ENCODE assay signal across 8 cellular contexts in genomic region chr10:124917168-124917938, GRCh38. TPM values are rescaled to one million over a fixed set of nuclear protein-coding genes. Genes with fewer than 3 reads are reported as not detected.
A peak's percentile ranks its signal among the peaks of the same experiment; 100 is the strongest.
DNase-seq lines count a peak whose midpoint lies in the region; ATAC-seq, FAIRE-seq and TF ChIP-seq lines count a peak whose summit lies in the region.

No MANE protein-coding gene starts in this region.

- H3K36me3 ChIP-seq in adipocyte (ENCODE audit: control insufficient read depth, insufficient read depth, low read length, severe bottlenecking) (no peaks in the 10 kb centered on the region), right atrium auricular region (no peaks in the 10 kb centered on the region), prostate gland (no peaks in the 10 kb centered on the region)

- TF ChIP-seq CTCF in right atrium auricular region (IDR thresholded peaks at IDR 0.05): no peak
- TF ChIP-seq CTCF in prostate gland (IDR thresholded peaks at IDR 0.05): no peak
- no peak for TF ChIP-seq CTCF in D721Med (IDR thresholded peaks at IDR 0.05; ENCODE audit: insufficient read depth, missing control alignments)

- peak; percentile 9 for ATAC-seq in GM18517 (IDR thresholded peaks at IDR 0.05; ENCODE audit: unreplicated experiment)
- ATAC-seq in HG03108 (IDR thresholded peaks at IDR 0.05; ENCODE audit: unreplicated experiment): peak; percentile 27

- H3K9me3 ChIP-seq in adipocyte (ENCODE audit: control insufficient read depth, low read length) (no peaks in the 10 kb centered on the region), right atrium auricular region (no peaks in the 10 kb centered on the region), prostate gland (no peaks in the 10 kb centered on the region)

- H3K4me1 ChIP-seq in adipocyte (ENCODE audit: control insufficient read depth, insufficient read depth, low read length) (peaks cover 46% of the 10 kb centered on the region), right atrium auricular region (peaks cover 0 to 42% of the 10 kb centered on the region in 2 donors), prostate gland (replicated peaks) (peaks cover 6% of the 10 kb centered on the region)

- peak; percentile 26 for TF ChIP-seq POLR2A in prostate gland (IDR thresholded peaks at IDR 0.05)

- under 1% methylated on average over 60 of the region's 81 CpGs for WGBS in prostate gland

- peak; percentile 31 for DNase-seq in AG08395 (ENCODE audit: low spot score)
- DNase-seq in RPMI7951 (ENCODE audit: low read depth): peak; percentile 27
- DNase-seq in adipocyte (ENCODE audit: low read depth): peak; percentile 71
- no peak for DNase-seq in right atrium auricular region (ENCODE audit: low spot score)
- peak; percentile 40 for DNase-seq in prostate gland (ENCODE audit: low spot score)
- no peak for DNase-seq in D721Med (ENCODE audit: insufficient read length, low spot score)

- FAIRE-seq in D721Med (lab: Jason Lieb, UNC): no peak

- H3K27ac ChIP-seq in right atrium auricular region: peak overlapping the region; percentile 97 to 98
- H3K27ac ChIP-seq in prostate gland: peak overlapping the region; percentile 98

- peak overlapping the region; percentile 100 for H3K9ac ChIP-seq in adipocyte (ENCODE audit: low read length)

- H3K27me3 ChIP-seq in adipocyte (replicated peaks; ENCODE audit: control insufficient read depth, insufficient read depth, low read length) (no peaks in the 10 kb centered on the region), right atrium auricular region (no peaks in the 10 kb centered on the region), prostate gland (replicated peaks; ENCODE audit: insufficient read depth) (no peaks in the 10 kb centered on the region)

- intact Hi-C loops in prostate gland (cut with DNase I): loop anchor here (5.0 to 10.0 kb wide), 2 partner anchors 145 to 237 kb away; no protein-coding TSS in a partner anchor

- peak overlapping the region; percentile 99 for H3K4me3 ChIP-seq in adipocyte (ENCODE audit: low read length)
- H3K4me3 ChIP-seq in right atrium auricular region: peak overlapping the region; percentile 75 to 83
- peak overlapping the region; percentile 83 to 95 for H3K4me3 ChIP-seq in prostate gland

RNA-seq across cellular contexts. Expression of gene ZRANB1, which starts 24.6 kb away (rescaled TPM):
- total RNA-seq in RPMI7951 (2014; rRNA removed; shearing (Covaris generic)): 10.8 and 12.4 TPM in 2 replicates
- total RNA-seq in right atrium auricular region: 10 to 100 TPM; 24.1 to 24.9 TPM
- total RNA-seq in prostate gland: 10 to 100 TPM; 17.9 to 28.7 TPM

Comparison
In these comparisons a context has a peak if more than half of its experiments do, and no peak if none do; other contexts are left out.
1. DNase-seq: peak in AG08395 (single experiment), RPMI7951 (single experiment), adipocyte (single experiment) and prostate gland (single experiment); none in right atrium auricular region (single experiment) and D721Med (single experiment).
2. Peak in every context shown above with its lines, with median percentiles within 50 percentile points of each other: H3K4me3 ChIP-seq.